In the genomic region with DNA sequence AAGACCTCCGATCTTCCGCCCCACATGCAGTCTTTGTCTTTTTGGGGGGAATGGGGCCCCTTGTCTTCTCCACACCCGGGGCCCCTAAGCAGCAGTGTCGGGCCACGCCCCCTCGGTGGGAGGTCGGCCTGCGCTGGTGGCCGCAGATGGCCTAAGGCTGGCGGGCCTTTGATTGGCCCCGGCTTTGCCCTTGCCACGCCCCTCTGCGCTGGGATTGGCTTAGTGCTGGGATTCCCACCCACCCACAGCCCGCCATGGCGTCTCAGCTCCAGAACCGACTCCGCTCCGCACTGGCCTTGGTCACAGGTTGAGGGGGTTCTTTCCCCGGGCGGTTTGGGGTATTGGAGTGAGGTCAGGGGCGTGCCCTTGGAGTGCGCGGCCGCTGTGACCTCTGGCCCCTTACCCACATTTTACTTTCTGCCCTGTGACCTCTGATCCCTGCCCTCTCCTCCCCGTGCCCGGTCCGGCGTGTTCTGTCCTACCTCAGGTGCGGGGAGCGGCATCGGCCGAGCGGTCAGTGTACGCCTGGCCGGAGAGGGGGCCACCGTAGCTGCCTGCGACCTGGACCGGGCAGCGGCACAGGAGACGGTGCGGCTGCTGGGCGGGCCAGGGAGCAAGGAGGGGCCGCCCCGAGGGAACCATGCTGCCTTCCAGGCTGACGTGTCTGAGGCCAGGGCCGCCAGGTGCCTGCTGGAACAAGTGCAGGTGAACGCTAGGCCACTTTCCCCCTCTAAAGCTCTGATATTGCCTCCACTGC, we compare ENCODE assay signal across 8 cellular contexts. TPM values are rescaled to one million over a fixed set of nuclear protein-coding genes. Genes with fewer than 3 reads are reported as not detected.
DNase-seq lines count a peak whose midpoint lies in the region; ATAC-seq and TF ChIP-seq lines count a peak whose summit lies in the region.

TSS of gene HSD17B8 (plus strand) at position 241 of the 757 bp plus-strand sequence. CDS start at position 255, 14 bp downstream.

- peak; percentile 46 for ATAC-seq in GM19455 (IDR thresholded peaks at IDR 0.05; ENCODE audit: unreplicated experiment)

- H3K27ac Mint-ChIP-seq in CD14-positive monocyte = peak within 1 kb of the TSS; percentile 37 to 84 (median 66)

- H3K9me3 Mint-ChIP-seq in CD14-positive monocyte = peaks cover 0 to 3% (median 0%) of the 10 kb centered on the region in 7 donors

- H3K4me1 ChIP-seq in HUES6 (ENCODE audit: control insufficient read depth, insufficient read depth, low read length) (peaks cover 38% of the 10 kb centered on the region; the same call in 1 of the 2 replicates), OCI-LY7 (ENCODE audit: insufficient read depth, low read length, poor library complexity, severe bottlenecking) (peaks cover 55% of the 10 kb centered on the region), mucosa of rectum (ENCODE audit: control insufficient read depth in 2 of 2, insufficient read depth in 2 of 2, low read length in 2 of 2) (peaks cover 35 to 39% of the 10 kb centered on the region in 2 donors)

- DNase-seq in CD14-positive monocyte (ENCODE audit: low spot score) (peak; percentile 91), OCI-LY7 (ENCODE audit: low spot score) (peak; percentile 95), activated T-cell treated with anti-CD3 and anti-CD28 coated beads for 4 hours (peak; percentile 89), epithelial cell of proximal tubule (ENCODE audit: low read depth) (no peak)
- DNase-seq in stimulated activated CD8-positive, alpha-beta memory T cell treated with anti-CD3 and anti-CD28 coated beads, Interleukin-2, amount 100 ng/mL, for 48 hours (ENCODE audit: low read depth in 2 of 2) = peak; percentile 94 to 96

- H3K9me2 ChIP-seq in OCI-LY7 (ENCODE audit: insufficient read depth, low read length) = no peaks in the 10 kb centered on the region

- H3K9me3 ChIP-seq in HUES6 (ENCODE audit: control insufficient read depth, insufficient read depth, low read depth, low read length) (no peaks in the 10 kb centered on the region), OCI-LY7 (ENCODE audit: low read length) (no peaks in the 10 kb centered on the region), mucosa of rectum (ENCODE audit: control insufficient read depth in 2 of 2, low read length in 2 of 2) (no peaks in the 10 kb centered on the region)

- H4K20me1 ChIP-seq in OCI-LY7 (ENCODE audit: insufficient read depth, low read length) = no peaks in the 10 kb centered on the region

- H3K27ac ChIP-seq in HUES6 (ENCODE audit: low read depth, low read length) = peak within 1 kb of the TSS; percentile 26; the same call in 1 of the 2 replicates
- peak within 1 kb of the TSS; percentile 9 for H3K27ac ChIP-seq in OCI-LY7 (ENCODE audit: low read depth, low read length, poor library complexity, severe bottlenecking)
- H3K27ac ChIP-seq in mucosa of rectum (ENCODE audit: low read depth in 2 of 2, low read length in 2 of 2) = peak within 1 kb of the TSS; percentile 66 to 80

- H3K4me1 Mint-ChIP-seq in CD14-positive monocyte = peaks cover 54% of the 10 kb centered on the region

- peak within 1 kb of the TSS; percentile 92 for H3K4me2 ChIP-seq in OCI-LY7 (ENCODE audit: low read length)

- H3K27me3 ChIP-seq in HUES6 (ENCODE audit: control insufficient read depth, insufficient read depth, low read length) = peaks cover 27% of the 10 kb centered on the region
- H3K27me3 ChIP-seq in mucosa of rectum (ENCODE audit: control insufficient read depth in 2 of 2, insufficient read depth in 2 of 2, low read length in 2 of 2) = no peaks in the 10 kb centered on the region

- H3K36me3 Mint-ChIP-seq in CD14-positive monocyte = peaks cover 25 to 27% of the 10 kb centered on the region in 2 donors

- peak within 1 kb of the TSS; percentile 61 for H2AFZ ChIP-seq in OCI-LY7 (ENCODE audit: low read length)

- no TSS peak for BruUV-seq in OCI-LY7 (replicated peaks; lab: Mats Ljungman, UMichigan)

- H3K4me3 ChIP-seq in HUES6 (ENCODE audit: low read depth, low read length) = peak within 1 kb of the TSS; percentile 82
- peak within 1 kb of the TSS; percentile 78 for H3K4me3 ChIP-seq in OCI-LY7 (ENCODE audit: low read depth, low read length, poor library complexity, severe bottlenecking)
- peak within 1 kb of the TSS; percentile 87 for H3K4me3 ChIP-seq in epithelial cell of proximal tubule (ENCODE audit: low read depth, low read length)
- peak within 1 kb of the TSS; percentile 83 to 85 for H3K4me3 ChIP-seq in mucosa of rectum (ENCODE audit: low read length in 2 of 2)

- H3K4me3 Mint-ChIP-seq in CD14-positive monocyte = peak within 1 kb of the TSS; percentile 83 to 90

- no peak for TF ChIP-seq CTCF in CD14-positive monocyte (IDR thresholded peaks at IDR 0.05)
- no peak for TF ChIP-seq CTCF in OCI-LY7 (conservative IDR thresholded peaks at IDR 0.05; ENCODE audit: low read length)
- no peak for TF ChIP-seq CTCF in epithelial cell of proximal tubule (conservative IDR thresholded peaks at IDR 0.05; ENCODE audit: low read depth, low read length)

- H3K36me3 ChIP-seq in HUES6 (ENCODE audit: control insufficient read depth, insufficient read depth, low read length) (peaks cover 25% of the 10 kb centered on the region), OCI-LY7 (ENCODE audit: insufficient read depth, low read length) (peaks cover 24% of the 10 kb centered on the region), mucosa of rectum (ENCODE audit: control insufficient read depth in 2 of 2, insufficient read depth in 2 of 2, low read length in 2 of 2) (peaks cover 21 to 25% of the 10 kb centered on the region in 2 donors)

- H3K9ac ChIP-seq in HUES6 (ENCODE audit: low read length) (peak within 1 kb of the TSS; percentile 65), mucosa of rectum (ENCODE audit: low read depth in 1 of 2, low read length in 2 of 2) (peak within 1 kb of the TSS; percentile 84 to 90)

- CTCF ChIA-PET in OCI-LY7 (lab: Charles Lee; ENCODE audit: unreplicated experiment) = interaction anchor here (0.6 to 1.0 kb wide), 6 partner anchors 42 to 859 kb away, joined by 3 to 12 read pairs (median 6); no protein-coding TSS in a partner anchor

- POLR2A ChIA-PET in OCI-LY7 (lab: Charles Lee) = interaction anchor here (0.6 kb wide), 1 partner anchor 184 kb away, joined by 3 read pairs; no protein-coding TSS in a partner anchor

- intact Hi-C loops in CD14-positive monocyte (cut with micrococcal nuclease) = loop anchor here (5.0 to 10.0 kb wide), 2 partner anchors 93 to 210 kb away; partner anchors contain the start of genes CUTA (in 1 of the 2), PHF1 (in 1 of the 2) and RGL2 (in 1 of the 2)
- intact Hi-C loops in OCI-LY7 (cut with micrococcal nuclease; ENCODE audit: unreplicated experiment) = loop anchor here (1.0 to 10.0 kb wide), 2 partner anchors 44 to 210 kb away; partner anchors contain the start of genes CUTA and PHF1

- peaks cover 25% of the 10 kb centered on the region; the same call in 1 of the 2 replicates for H3K79me2 ChIP-seq in OCI-LY7 (ENCODE audit: insufficient read depth, low read depth, low read length)

- H3K27me3 Mint-ChIP-seq in CD14-positive monocyte (ENCODE audit: low read depth in 3 of 3) = peaks cover 0 to 13% (median 12%) of the 10 kb centered on the region in 3 donors

RNA-seq across cellular contexts. Expression of gene HSD17B8, which starts in this region (rescaled TPM):
- 10 to 100 TPM in 1 of 2 donors, 1 to 10 TPM in 1; 4.7 to 10.6 TPM for polyA plus RNA-seq in CD14-positive monocyte
- total RNA-seq in OCI-LY7 (2014; rRNA removed; shearing (Covaris generic)) = 11.6 and 21.4 TPM in 2 replicates
- 18.8 and 23.5 TPM in 2 replicates for total RNA-seq in OCI-LY7 (2022)
- total RNA-seq in epithelial cell of proximal tubule = 16.3 and 16.9 TPM in 2 replicates

Comparison
In these comparisons a context has a peak if more than half of its experiments do, and no peak if none do; other contexts are left out.
1. H3K27ac ChIP-seq: peak in every context shown above with its lines; median percentile 73 in mucosa of rectum; 26 in HUES6; 9 in OCI-LY7.